Comparison of ENCODE assay signal across 8 cellular contexts in genomic region chr18:48538531-48539405, GRCh38. TPM values are rescaled to one million over a fixed set of nuclear protein-coding genes. Genes with fewer than 3 reads are reported as not detected.
DNase-seq lines count a peak whose midpoint lies in the region; ATAC-seq and TF ChIP-seq lines count a peak whose summit lies in the region.

TSS of gene CTIF (plus strand) at chr18:48539031. CDS start at chr18:48619566, 80,535 bp downstream.

- no peak for TF ChIP-seq CTCF in lower leg skin (IDR thresholded peaks at IDR 0.05)

- H3K4me3 ChIP-seq in lower leg skin (ENCODE audit: low read depth, poor library complexity, severe bottlenecking), result peak within 1 kb of the TSS; percentile 57

- no peak for TF ChIP-seq POLR2A in lower leg skin (IDR thresholded peaks at IDR 0.05)

- DNase-seq in CD1c-positive myeloid dendritic cell (ENCODE audit: extremely low spot score) (peak; percentile 90), NCI-H69 (lab: John Stamatoyannopoulos, UW) (peak; percentile 100), lower leg skin (ENCODE audit: low spot score in 2 of 2) (peak; percentile 99)
- peak; percentile 81 to 86 for DNase-seq in activated CD4-positive, alpha-beta T cell treated with anti-CD3 and anti-CD28 coated beads, Interleukin-2, amount 50 U/mL, for 48 hours
- peak; percentile 35 for DNase-seq in effector CD4-positive, alpha-beta T cell
- peak; percentile 71 for DNase-seq in stimulated activated CD4-positive, alpha-beta T cell treated with anti-CD3 and anti-CD28 coated beads, Interleukin-4, amount 100 ng/mL, for 24 hours

- intact Hi-C loops in lower leg skin (cut with DNase I; ENCODE audit: low total_unique reads), result no loop called here

- WGBS in lower leg skin, 2 donors, result 4 to 5% methylated on average over 45 to 54 of the region's 54 CpGs

- ATAC-seq in GM19395 (IDR thresholded peaks at IDR 0.05; ENCODE audit: unreplicated experiment) (peak; percentile 74), HG03520 (IDR thresholded peaks at IDR 0.05; ENCODE audit: unreplicated experiment) (peak; percentile 69)

RNA-seq across cellular contexts. Expression of gene CTIF, which starts in this region (rescaled TPM):
- total RNA-seq in lower leg skin, result 10 to 100 TPM; 22.6 to 44.0 (median 30.2) TPM

Comparison
In these comparisons a context has a peak if more than half of its experiments do, and no peak if none do; other contexts are left out.
1. Peak in every context shown above with its lines: DNase-seq, ATAC-seq and H3K4me3 ChIP-seq.
2. DNase-seq: peak in every context shown above with its lines; median percentile 100 in NCI-H69; 99 in lower leg skin; 90 in CD1c-positive myeloid dendritic cell; 84 in activated CD4-positive, alpha-beta T cell treated with anti-CD3 and anti-CD28 coated beads, Interleukin-2, amount 50 U/mL, for 48 hours; 71 in stimulated activated CD4-positive, alpha-beta T cell treated with anti-CD3 and anti-CD28 coated beads, Interleukin-4, amount 100 ng/mL, for 24 hours; 35 in effector CD4-positive, alpha-beta T cell.